Comparison of ENCODE assay signal across 8 cellular contexts in genomic region chrX:49186125-49187027, GRCh38. TPM values are rescaled to one million over a fixed set of nuclear protein-coding genes. Genes with fewer than 3 reads are reported as not detected.
DNase-seq lines count a peak whose midpoint lies in the region; ATAC-seq and TF ChIP-seq lines count a peak whose summit lies in the region.

Gene PRICKLE3 (minus strand): TSS chrX:49186373. CDS start chrX:49186297, 76 bp downstream.

- H3K27ac ChIP-seq in GM23248 (peak within 1 kb of the TSS; percentile 59), left lung (peak within 1 kb of the TSS; percentile 70 to 75)

- peak; percentile 53 for ATAC-seq in left lung

- in situ Hi-C loops in GM23248 (cut with MboI), result no loop called here

- H3K79me2 ChIP-seq in GM23248 (ENCODE audit: insufficient read depth), result peaks cover 11% of the 10 kb centered on the region; the same call in 1 of the 2 replicates

- H3K9ac ChIP-seq in GM23248, result peak within 1 kb of the TSS; percentile 81

- no peak for TF ChIP-seq CTCF in choroid plexus epithelial cell (conservative IDR thresholded peaks at IDR 0.05; ENCODE audit: low read depth, low read length)
- peak; percentile 30 to 37 for TF ChIP-seq CTCF in left lung (IDR thresholded peaks at IDR 0.05)

- H4K20me1 ChIP-seq in GM23248 (ENCODE audit: insufficient read depth), result no peaks in the 10 kb centered on the region

- DNase-seq in COLO668 (lab: John Stamatoyannopoulos, UW; ENCODE audit: unreplicated experiment) (peak; percentile 91), GM23248 (peak; percentile 77), NCI-H2029 (lab: John Stamatoyannopoulos, UW) (peak; percentile 48), choroid plexus epithelial cell (ENCODE audit: low read depth) (peak; percentile 44), left lung (peak; percentile 87 to 96), dedifferentiated amniotic fluid mesenchymal stem cell (ENCODE audit: extremely low spot score) (no peak)
- peak; percentile 37 to 57 (median 52) for DNase-seq in activated CD4-positive, CD25-positive, alpha-beta regulatory T cell (lab: John Stamatoyannopoulos, UW)
- peak; percentile 66 for DNase-seq in stimulated activated CD8-positive, alpha-beta memory T cell treated with anti-CD3 and anti-CD28 coated beads, Interleukin-12 subunit alpha, Interleukin-12 subunit beta, amount 100 ng/mL, for 1 hour (ENCODE audit: low read depth)

- H3K4me1 ChIP-seq in GM23248 (ENCODE audit: insufficient read depth) (no peaks in the 10 kb centered on the region), left lung (peaks cover 0 to 21% of the 10 kb centered on the region in 2 donors)

- H3K4me3 ChIP-seq in GM23248 (peak within 1 kb of the TSS; percentile 80), choroid plexus epithelial cell (ENCODE audit: low read depth, low read length) (peak within 1 kb of the TSS; percentile 67), left lung (peak within 1 kb of the TSS; percentile 22 to 51)

- intact Hi-C loops in left lung (cut with DNase I), result no loop called here

- no peaks in the 10 kb centered on the region for H3F3A ChIP-seq in GM23248 (ENCODE audit: insufficient read depth)

- H3K36me3 ChIP-seq in GM23248 (ENCODE audit: low read depth) (no peaks in the 10 kb centered on the region; the same call in 1 of the 2 replicates), left lung (peaks cover 0 to 17% of the 10 kb centered on the region in 2 donors)

- peak within 1 kb of the TSS; percentile 78 for H2AFZ ChIP-seq in GM23248

- H3K9me2 ChIP-seq in GM23248 (ENCODE audit: insufficient read depth), result no peaks in the 10 kb centered on the region

- H3K9me3 ChIP-seq in GM23248 (ENCODE audit: low read depth), result no peaks in the 10 kb centered on the region
- no peaks in the 10 kb centered on the region for H3K9me3 ChIP-seq in left lung

- H3K27me3 ChIP-seq in GM23248 (replicated peaks; ENCODE audit: insufficient read depth) (no peaks in the 10 kb centered on the region), left lung (no peaks in the 10 kb centered on the region)

- H3K4me2 ChIP-seq in GM23248 (ENCODE audit: unreplicated experiment), result peak within 1 kb of the TSS; percentile 68

- WGBS in GM23248 (ENCODE audit: low coverage in 1 of 2, low lambda C conversion rate in 2 of 2, missing lambda C conversion rate in 2 of 2), 2 experiments, result 0 to 13% methylated on average over 22 to 32 of the region's 62 CpGs

RNA-seq across cellular contexts. Expression of gene PRICKLE3, which starts in this region (rescaled TPM):
- total RNA-seq in GM23248 (2014; rRNA removed; shearing (Covaris generic)), result 9.0 and 10.8 TPM in 2 replicates
- polyA plus RNA-seq in GM23248 (2016; fragmentation: Nextera tagmentation; extraction: Ambion mirVana), result 5.1 TPM in 2 replicates
- total RNA-seq in left lung, result 10 to 100 TPM; 14.0 to 17.6 TPM
